In the genomic region with DNA sequence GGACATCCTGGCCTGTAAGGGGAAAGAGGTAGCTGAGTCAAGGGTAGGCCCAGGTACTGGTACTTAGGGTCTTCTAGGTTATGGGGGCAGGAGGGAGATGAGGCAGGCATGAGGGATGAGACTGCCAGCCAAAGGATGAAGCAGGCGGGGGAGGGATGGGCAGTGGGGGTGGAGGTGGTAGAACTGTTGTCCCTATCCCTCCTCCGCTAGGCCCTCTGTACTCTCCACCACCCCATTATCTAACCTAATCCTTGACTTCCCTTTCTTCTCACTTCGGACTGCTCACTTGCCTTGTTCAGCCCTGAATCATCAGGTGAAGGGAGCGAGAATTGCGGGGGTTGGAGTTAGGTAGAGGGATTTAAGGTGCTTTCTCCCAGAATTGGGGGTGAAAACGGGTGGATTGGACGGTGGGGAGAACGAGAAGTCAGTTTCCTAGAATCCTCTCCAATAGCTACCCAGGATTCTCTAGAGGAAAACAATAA, we compare ENCODE assay signal across 8 cellular contexts. TPM values are rescaled to one million over a fixed set of nuclear protein-coding genes. Genes with fewer than 3 reads are reported as not detected.
DNase-seq lines count a peak whose midpoint lies in the region; ATAC-seq, FAIRE-seq and TF ChIP-seq lines count a peak whose summit lies in the region.

No MANE protein-coding gene starts in this region.

- TF ChIP-seq POLR2A in suprapubic skin (IDR thresholded peaks at IDR 0.05): no peak

- H4K20me1 ChIP-seq in keratinocyte (ENCODE audit: control insufficient read depth, extremely low read depth, insufficient read depth, low read length): no peaks in the 10 kb centered on the region

- H3K36me3 Mint-ChIP-seq in activated T-cell treated with anti-CD3 and anti-CD28 coated beads, Interleukin-2, amount 50 U/mL, for 4 hours (ENCODE audit: insufficient read depth): peaks cover 3% of the 10 kb centered on the region
- peaks cover 9% of the 10 kb centered on the region for H3K36me3 Mint-ChIP-seq in activated naive CD8-positive, alpha-beta T cell treated with anti-CD3 and anti-CD28 coated beads, Interleukin-2, amount 50 U/mL, for 24 hours (ENCODE audit: low read depth)

- peak; percentile 27 to 35 for ATAC-seq in activated T-cell treated with anti-CD3 and anti-CD28 coated beads, Interleukin-2, amount 50 U/mL, for 4 hours
- peak; percentile 8 for ATAC-seq in activated naive CD8-positive, alpha-beta T cell treated with anti-CD3 and anti-CD28 coated beads, Interleukin-2, amount 50 U/mL, for 24 hours

- H2AFZ ChIP-seq in keratinocyte (ENCODE audit: control insufficient read depth, low read length): peak overlapping the region; percentile 95

- H3K36me3 ChIP-seq in keratinocyte (ENCODE audit: control insufficient read depth in 2 of 2, extremely low read depth in 1 of 2, insufficient read depth in 2 of 2, low read length in 2 of 2) (no peaks in the 10 kb centered on the region), suprapubic skin (peaks cover 4% of the 10 kb centered on the region)

- TF ChIP-seq EP300 in suprapubic skin (IDR thresholded peaks at IDR 0.05): no peak

- H3K27me3 ChIP-seq in keratinocyte (ENCODE audit: control insufficient read depth, extremely low read depth, insufficient read depth, low read length) (no peaks in the 10 kb centered on the region), suprapubic skin (no peaks in the 10 kb centered on the region)

- H3K4me1 Mint-ChIP-seq in activated T-cell treated with anti-CD3 and anti-CD28 coated beads, Interleukin-2, amount 50 U/mL, for 4 hours (ENCODE audit: low read depth): peaks cover 36% of the 10 kb centered on the region
- peaks cover 46% of the 10 kb centered on the region for H3K4me1 Mint-ChIP-seq in activated naive CD8-positive, alpha-beta T cell treated with anti-CD3 and anti-CD28 coated beads, Interleukin-2, amount 50 U/mL, for 24 hours

- peak; percentile 20 for FAIRE-seq in keratinocyte (lab: Jason Lieb, UNC)

- 29% methylated on average over 8 of the region's 8 CpGs for WGBS in suprapubic skin

- H3K9me1 ChIP-seq in keratinocyte (ENCODE audit: control insufficient read depth, extremely low read depth, insufficient read depth, low read length): no peaks in the 10 kb centered on the region

- TF ChIP-seq CTCF in keratinocyte (optimal IDR thresholded peaks at IDR 0.05 in 1 of 3, IDR thresholded peaks at IDR 0.05 in 1 of 3, conservative IDR thresholded peaks at IDR 0.05 in 1 of 3; ENCODE audit: extremely low read depth in 1 of 3, insufficient read depth in 2 of 3, low read length in 3 of 3) (no peak), suprapubic skin (IDR thresholded peaks at IDR 0.05) (no peak)

- H3K9me3 ChIP-seq in keratinocyte (ENCODE audit: control insufficient read depth, low read depth, low read length) (no peaks in the 10 kb centered on the region), suprapubic skin (no peaks in the 10 kb centered on the region)

- H3K4me3 Mint-ChIP-seq in activated T-cell treated with anti-CD3 and anti-CD28 coated beads, Interleukin-2, amount 50 U/mL, for 4 hours: peak overlapping the region; percentile 95
- H3K4me3 Mint-ChIP-seq in activated naive CD8-positive, alpha-beta T cell treated with anti-CD3 and anti-CD28 coated beads, Interleukin-2, amount 50 U/mL, for 24 hours: peak overlapping the region; percentile 96

- H3K4me3 ChIP-seq in keratinocyte (ENCODE audit: control insufficient read depth in 2 of 3, extremely low read depth in 1 of 3, insufficient read depth in 2 of 3, low read depth in 1 of 3, low read length in 3 of 3): peak overlapping the region; percentile 50 to 90 (median 78)
- H3K4me3 ChIP-seq in suprapubic skin: peak overlapping the region; percentile 67

- H3K9ac ChIP-seq in keratinocyte (ENCODE audit: control insufficient read depth, extremely low read depth, insufficient read depth, low read length): peak overlapping the region; percentile 93

- H3K27me3 Mint-ChIP-seq in activated T-cell treated with anti-CD3 and anti-CD28 coated beads, Interleukin-2, amount 50 U/mL, for 4 hours (ENCODE audit: low read depth): no peaks in the 10 kb centered on the region
- peaks cover 2% of the 10 kb centered on the region for H3K27me3 Mint-ChIP-seq in activated naive CD8-positive, alpha-beta T cell treated with anti-CD3 and anti-CD28 coated beads, Interleukin-2, amount 50 U/mL, for 24 hours

- dilution Hi-C loops in keratinocyte (cut with MboI; ENCODE audit: extremely low pct_ligation_motif_present, low sequenced_read_pairs): no loop called here

- no peak for DNase-seq in activated T-cell treated with anti-CD3 and anti-CD28 coated beads, Interleukin-2, amount 50 U/mL, for 4 hours
- no peak for DNase-seq in activated T-cell treated with anti-CD3 and anti-CD28 coated beads, Interleukin-2, amount 50 U/mL, for 1 hour
- no peak for DNase-seq in activated naive CD8-positive, alpha-beta T cell treated with anti-CD3 and anti-CD28 coated beads, Interleukin-2, amount 50 U/mL, for 24 hours
- DNase-seq in keratinocyte (ENCODE audit: low read depth, low spot score) (no peak), suprapubic skin (ENCODE audit: low spot score in 2 of 2) (no peak), COR-L47 (lab: John Stamatoyannopoulos, UW) (no peak), NK-92 (lab: John Stamatoyannopoulos, UW; ENCODE audit: unreplicated experiment) (no peak), GM19240 (ENCODE audit: insufficient read length, low spot score) (no peak)

- H3K4me1 ChIP-seq in keratinocyte (ENCODE audit: control insufficient read depth, extremely low read depth, insufficient read depth, low read length): peaks cover 14% of the 10 kb centered on the region
- peaks cover 18% of the 10 kb centered on the region for H3K4me1 ChIP-seq in suprapubic skin

- peak overlapping the region; percentile 100 for H3K27ac Mint-ChIP-seq in activated naive CD8-positive, alpha-beta T cell treated with anti-CD3 and anti-CD28 coated beads, Interleukin-2, amount 50 U/mL, for 24 hours

- peak overlapping the region; percentile 87 for H3K4me2 ChIP-seq in keratinocyte (ENCODE audit: control insufficient read depth, extremely low read depth, insufficient read depth, low read depth, low read length)

- no peaks in the 10 kb centered on the region for H3K9me3 Mint-ChIP-seq in activated T-cell treated with anti-CD3 and anti-CD28 coated beads, Interleukin-2, amount 50 U/mL, for 4 hours
- no peaks in the 10 kb centered on the region for H3K9me3 Mint-ChIP-seq in activated naive CD8-positive, alpha-beta T cell treated with anti-CD3 and anti-CD28 coated beads, Interleukin-2, amount 50 U/mL, for 24 hours

- H3K27ac ChIP-seq in keratinocyte (ENCODE audit: control insufficient read depth, insufficient read depth, low read length) (peak overlapping the region; percentile 98), suprapubic skin (peak overlapping the region; percentile 95)

- H3K79me2 ChIP-seq in keratinocyte (ENCODE audit: control insufficient read depth, insufficient read depth, low read length): peaks cover 2% of the 10 kb centered on the region

RNA-seq across cellular contexts. Expression of gene PAN2, which starts 0.6 kb away (rescaled TPM):
- total RNA-seq in activated T-cell treated with anti-CD3 and anti-CD28 coated beads, Interleukin-2, amount 50 U/mL, for 4 hours: 10 to 100 TPM; 16.4 to 20.3 (median 17.3) TPM
- 20.0 to 26.3 TPM (median 26.2 TPM) in 3 replicates for polyA plus RNA-seq in keratinocyte
- 32.6 TPM for polyA plus RNA-seq in keratinocyte (2011; ENCODE audit: low read depth)
- polyA plus RNA-seq in keratinocyte (2011; cell fraction: cytosol; rRNA removed): 3.6 and 5.8 TPM in 2 replicates
- 189 and 194 TPM in 2 replicates for polyA plus RNA-seq in keratinocyte (2011; cell fraction: nucleus; rRNA removed)
- 12.8 and 29.0 TPM in 2 replicates for polyA plus RNA-seq in keratinocyte (2012; ENCODE audit: low replicate concordance)
- 11.1 to 22.3 TPM (median 17.3 TPM) in 3 replicates for polyA minus RNA-seq in keratinocyte
- polyA minus RNA-seq in keratinocyte (2011; cell fraction: cytosol; rRNA and poly(A)+ RNA removed): 5.8 TPM
- polyA minus RNA-seq in keratinocyte (2011; cell fraction: nucleus; rRNA and poly(A)+ RNA removed): 14.6 and 42.4 TPM in 2 replicates
- total RNA-seq in suprapubic skin: 100 to 1,000 TPM in 1 of 4 donors, 10 to 100 TPM in 3; 27.2 to 141 (median 39.7) TPM

RNA-seq across cellular contexts. Expression of gene IL23A, which starts 5.4 kb away (rescaled TPM):
- 10 to 100 TPM; 19.8 to 35.1 (median 26.4) TPM for total RNA-seq in activated T-cell treated with anti-CD3 and anti-CD28 coated beads, Interleukin-2, amount 50 U/mL, for 4 hours
- polyA plus RNA-seq in keratinocyte: 0.68 to 1.6 TPM (median 1.5 TPM) in 3 replicates
- polyA plus RNA-seq in keratinocyte (2011; ENCODE audit: low read depth): not detected
- polyA plus RNA-seq in keratinocyte (2011; cell fraction: cytosol; rRNA removed): 0.30 and 0.63 TPM in 2 replicates
- polyA plus RNA-seq in keratinocyte (2011; cell fraction: nucleus; rRNA removed): 0.69 and 0.80 TPM in 2 replicates
- 0.58 and 1.7 TPM in 2 replicates for polyA plus RNA-seq in keratinocyte (2012; ENCODE audit: low replicate concordance)
- polyA minus RNA-seq in keratinocyte: not detected in 3 replicates
- polyA minus RNA-seq in keratinocyte (2011; cell fraction: cytosol; rRNA and poly(A)+ RNA removed): not detected
- not detected in 2 replicates for polyA minus RNA-seq in keratinocyte (2011; cell fraction: nucleus; rRNA and poly(A)+ RNA removed)
- not detected for total RNA-seq in suprapubic skin

RNA-seq across cellular contexts. Expression of gene CNPY2, which starts 17.4 kb away (rescaled TPM):
- 100 to 1,000 TPM; 162 to 178 (median 174) TPM for total RNA-seq in activated T-cell treated with anti-CD3 and anti-CD28 coated beads, Interleukin-2, amount 50 U/mL, for 4 hours
- 122 to 162 TPM (median 160 TPM) in 3 replicates for polyA plus RNA-seq in keratinocyte
- 52.6 TPM for polyA plus RNA-seq in keratinocyte (2011; ENCODE audit: low read depth)
- 146 and 188 TPM in 2 replicates for polyA plus RNA-seq in keratinocyte (2011; cell fraction: cytosol; rRNA removed)
- polyA plus RNA-seq in keratinocyte (2011; cell fraction: nucleus; rRNA removed): 146 and 153 TPM in 2 replicates
- polyA plus RNA-seq in keratinocyte (2012; ENCODE audit: low replicate concordance): 82.7 and 95.9 TPM in 2 replicates
- 23.1 to 90.2 TPM (median 77.2 TPM) in 3 replicates for polyA minus RNA-seq in keratinocyte
- polyA minus RNA-seq in keratinocyte (2011; cell fraction: cytosol; rRNA and poly(A)+ RNA removed): 30.5 TPM
- 19.6 and 31.4 TPM in 2 replicates for polyA minus RNA-seq in keratinocyte (2011; cell fraction: nucleus; rRNA and poly(A)+ RNA removed)
- 10 to 100 TPM; 36.4 to 51.4 (median 42.4) TPM for total RNA-seq in suprapubic skin

RNA-seq across cellular contexts. Expression of gene STAT2, which starts 26.7 kb away (rescaled TPM):
- total RNA-seq in activated T-cell treated with anti-CD3 and anti-CD28 coated beads, Interleukin-2, amount 50 U/mL, for 4 hours: 10 to 100 TPM; 35.8 to 55.5 (median 50.4) TPM
- 95.8 to 120 TPM (median 109 TPM) in 3 replicates for polyA plus RNA-seq in keratinocyte
- 17.2 TPM for polyA plus RNA-seq in keratinocyte (2011; ENCODE audit: low read depth)
- 45.1 and 54.8 TPM in 2 replicates for polyA plus RNA-seq in keratinocyte (2011; cell fraction: cytosol; rRNA removed)
- 344 and 372 TPM in 2 replicates for polyA plus RNA-seq in keratinocyte (2011; cell fraction: nucleus; rRNA removed)
- 30.2 and 75.7 TPM in 2 replicates for polyA plus RNA-seq in keratinocyte (2012; ENCODE audit: low replicate concordance)
- polyA minus RNA-seq in keratinocyte: 107 to 189 TPM (median 189 TPM) in 3 replicates
- polyA minus RNA-seq in keratinocyte (2011; cell fraction: cytosol; rRNA and poly(A)+ RNA removed): 70.4 TPM
- 132 and 225 TPM in 2 replicates for polyA minus RNA-seq in keratinocyte (2011; cell fraction: nucleus; rRNA and poly(A)+ RNA removed)
- 100 to 1,000 TPM in 3 of 4 donors, 10 to 100 TPM in 1; 93.8 to 182 (median 111) TPM for total RNA-seq in suprapubic skin

RNA-seq across cellular contexts. Expression of gene APOF, which starts 29.4 kb away (rescaled TPM):
- under 1 TPM in 1 of 3 donors, not detected in 2; 0.16 TPM for total RNA-seq in activated T-cell treated with anti-CD3 and anti-CD28 coated beads, Interleukin-2, amount 50 U/mL, for 4 hours
- not detected in 3 replicates for polyA plus RNA-seq in keratinocyte
- not detected for polyA plus RNA-seq in keratinocyte (2011; ENCODE audit: low read depth)
- polyA plus RNA-seq in keratinocyte (2011; cell fraction: cytosol; rRNA removed): not detected in 2 replicates
- not detected in 2 replicates for polyA plus RNA-seq in keratinocyte (2011; cell fraction: nucleus; rRNA removed)
- polyA plus RNA-seq in keratinocyte (2012; ENCODE audit: low replicate concordance): not detected in 2 replicates
- polyA minus RNA-seq in keratinocyte: not detected in 3 replicates
- polyA minus RNA-seq in keratinocyte (2011; cell fraction: cytosol; rRNA and poly(A)+ RNA removed): not detected
- polyA minus RNA-seq in keratinocyte (2011; cell fraction: nucleus; rRNA and poly(A)+ RNA removed): not detected in 2 replicates
- not detected for total RNA-seq in suprapubic skin

Comparison
In these comparisons a context has a peak if more than half of its experiments do, and no peak if none do; other contexts are left out.
1. RNA of gene IL23A, which starts 5.4 kb away (total RNA-seq): 19.8 to 35.1 TPM in activated T-cell treated with anti-CD3 and anti-CD28 coated beads, Interleukin-2, amount 50 U/mL, for 4 hours; not detected in suprapubic skin; every median in the first group is over 10 times any median in the second.